Comparison of ENCODE assay signal across 13 cellular contexts in genomic region chr12:41769810-41770209, GRCh38.
A peak's percentile ranks its signal among the peaks of the same experiment; 100 is the strongest.
DNase-seq lines count a peak whose midpoint lies in the region; ATAC-seq lines count a peak whose summit lies in the region.
"Had no signal": no experiment of that assay in that cellular context is flagged by ENCODE, and none has a peak within 500 bp of the region (broad histone marks: within the 10 kb centered on the region; RNA-seq: fewer than 3 reads in every experiment).

No MANE protein-coding gene starts in this region.

- ATAC-seq in activated CD4-positive, alpha-beta T cell treated with anti-CD3 and anti-CD28 coated beads for 36 hours = peak; percentile 53
- peak; percentile 83 for ATAC-seq in HG02588 (IDR thresholded peaks at IDR 0.05; ENCODE audit: unreplicated experiment)
- peak; percentile 85 for ATAC-seq in HG03175 (IDR thresholded peaks at IDR 0.05; ENCODE audit: unreplicated experiment)
- peak; percentile 45 for ATAC-seq in stimulated activated naive CD8-positive, alpha-beta T cell treated with anti-CD3 and anti-CD28 coated beads, Interleukin-15, Interleukin-2, amounts not matched to agents 100 U/mL and 50 U/mL, for 24 hours
- ATAC-seq: effector memory CD8-positive, alpha-beta T cell; HepG2; left lung had no signal

- peaks cover 3% of the 10 kb centered on the region for H3K4me1 Mint-ChIP-seq in activated CD4-positive, alpha-beta T cell treated with anti-CD3 and anti-CD28 coated beads for 36 hours
- H3K4me1 Mint-ChIP-seq: nephron had no signal

- DNase-seq in activated CD4-positive, alpha-beta T cell treated with anti-CD3 and anti-CD28 coated beads for 36 hours = no peak
- DNase-seq in activated CD4-positive, alpha-beta T cell treated with anti-CD3 and anti-CD28 coated beads, Interleukin-2, amount 50 U/mL, for 48 hours = no peak
- DNase-seq in stimulated activated naive CD8-positive, alpha-beta T cell treated with anti-CD3 and anti-CD28 coated beads, Interleukin-15, Interleukin-2, amounts not matched to agents 100 U/mL and 50 U/mL, for 24 hours = no peak
- DNase-seq in cerebellum (ENCODE audit: low spot score) = no peak
- DNase-seq in mucosa of gallbladder (ENCODE audit: low spot score) = no peak
- DNase-seq in DMS53 treated with DMSO at 0.1 percent for 48 hours (lab: John Stamatoyannopoulos, UW; ENCODE audit: unreplicated experiment) = no peak
- DNase-seq: effector memory CD8-positive, alpha-beta T cell; left lung; NCI-H1436 had no signal

- H3K27me3 Mint-ChIP-seq in activated CD4-positive, alpha-beta T cell treated with anti-CD3 and anti-CD28 coated beads for 36 hours = peaks cover 2% of the 10 kb centered on the region
- H3K27me3 Mint-ChIP-seq: effector memory CD8-positive, alpha-beta T cell had no signal

- CTCF ChIA-PET in activated CD4-positive, alpha-beta T cell treated with anti-CD3 and anti-CD28 coated beads for 36 hours (lab: Charles Lee) = no interaction called here

- H3K27ac Mint-ChIP-seq in activated CD4-positive, alpha-beta T cell treated with anti-CD3 and anti-CD28 coated beads for 36 hours = no peak overlapping the region
- H3K27ac Mint-ChIP-seq: effector memory CD8-positive, alpha-beta T cell; nephron had no signal

- H3K36me3 Mint-ChIP-seq in activated CD4-positive, alpha-beta T cell treated with anti-CD3 and anti-CD28 coated beads for 36 hours (ENCODE audit: low read depth) = no peaks in the 10 kb centered on the region

- no peak overlapping the region for H3K4me3 Mint-ChIP-seq in activated CD4-positive, alpha-beta T cell treated with anti-CD3 and anti-CD28 coated beads for 36 hours
- H3K4me3 Mint-ChIP-seq: effector memory CD8-positive, alpha-beta T cell; nephron had no signal

- POLR2A ChIA-PET in activated CD4-positive, alpha-beta T cell treated with anti-CD3 and anti-CD28 coated beads for 36 hours (lab: Charles Lee) = no interaction called here

- no peaks in the 10 kb centered on the region for H3K9me3 Mint-ChIP-seq in activated CD4-positive, alpha-beta T cell treated with anti-CD3 and anti-CD28 coated beads for 36 hours (ENCODE audit: low read depth)
- H3K9me3 Mint-ChIP-seq: effector memory CD8-positive, alpha-beta T cell had no signal

- intact Hi-C loops in activated CD4-positive, alpha-beta T cell treated with anti-CD3 and anti-CD28 coated beads for 36 hours (cut with DNase I, micrococcal nuclease) = no loop called here
